In genomic region chr9:121985792-121986494, GRCh38 we compare ENCODE assay signal across 1 cellular context.
TF ChIP-seq lines count a peak whose summit lies in the region.

No MANE protein-coding gene starts in this region.

TF ChIP-seq in K562, 482 proteins besides CTCF, POLR2A, EP300 and RAD21:
- TF ChIP-seq NBN (IDR thresholded peaks at IDR 0.05; ENCODE audit: low read depth) (no peak), ZKSCAN1 (IDR thresholded peaks at IDR 0.05; ENCODE audit: low read depth, low read length) (no peak), CBFA2T3 (IDR thresholded peaks at IDR 0.05) (no peak), STAT6 (CRISPR knock-in tag; IDR thresholded peaks at IDR 0.05) (no peak), CTBP1 (IDR thresholded peaks at IDR 0.05; ENCODE audit: borderline replicate concordance) (no peak), NR2C1 (IDR thresholded peaks at IDR 0.05) (no peak), NR2C1 (tag; IDR thresholded peaks at IDR 0.05) (0 out of 2 replicates have a peak, but pooled peaks have one; percentile 23), BCL6 (CRISPR knock-in tag; IDR thresholded peaks at IDR 0.05) (no peak), REST (CRISPR knock-in tag; IDR thresholded peaks at IDR 0.05; ENCODE audit: low read depth) (no peak), ESRRA (IDR thresholded peaks at IDR 0.05; ENCODE audit: borderline replicate concordance, low read depth) (no peak), MAFF (IDR thresholded peaks at IDR 0.05; ENCODE audit: low read length) (no peak), TBL1XR1 (IDR thresholded peaks at IDR 0.05; ENCODE audit: low read length in 2 of 2) (no peak), MAZ (CRISPR knock-in tag; conservative IDR thresholded peaks at IDR 0.05 in 1 of 2, IDR thresholded peaks at IDR 0.05 in 1 of 2) (no peak), CBX5 (IDR thresholded peaks at IDR 0.05; ENCODE audit: borderline replicate concordance, low read depth) (no peak), MAX (CRISPR knock-in tag; IDR thresholded peaks at IDR 0.05) (peak; percentile 38; the same call in 1 of the 2 replicates), RBM15 (IDR thresholded peaks at IDR 0.05; ENCODE audit: insufficient read depth, low read length) (no peak)
